In genomic region chr3:150408232-150409124, GRCh38 we compare ENCODE assay signal across 8 cellular contexts. TPM values are rescaled to one million over a fixed set of nuclear protein-coding genes. Genes with fewer than 3 reads are reported as not detected.
DNase-seq lines count a peak whose midpoint lies in the region; ATAC-seq and TF ChIP-seq lines count a peak whose summit lies in the region.

TSC22D2 (plus strand) TSS chr3:150408298; CDS start chr3:150409351, 1,053 bp downstream.

- DNase-seq in EL (peak; percentile 94), RPMI8226 (peak; percentile 99), fibroblast of peridontal ligament (ENCODE audit: extremely low read depth) (peak; percentile 92)
- DNase-seq in activated T-helper 2 cell treated with anti-CD3 and anti-CD28 coated beads, Interferon-gamma antibody, Interleukin-2, Interleukin-4, amounts not matched to agents 10 μg/mL and 5 μg/mL and 100 μg/mL, durations not matched to agents 14 hours and 24 hours and 36 hours (ENCODE audit: low spot score) = peak; percentile 92

- peak within 1 kb of the TSS; percentile 93 for H3K4me3 Mint-ChIP-seq in activated T-helper 2 cell treated with anti-CD3 and anti-CD28 coated beads, Interferon-gamma antibody, Interleukin-2, Interleukin-4, amounts not matched to agents 10 μg/mL and 5 μg/mL and 100 μg/mL, durations not matched to agents 14 hours and 24 hours and 36 hours (ENCODE audit: low read depth)
- peak within 1 kb of the TSS; percentile 79 to 91 (median 88) for H3K4me3 Mint-ChIP-seq in nephron
- H3K4me3 Mint-ChIP-seq in stimulated activated naive CD8-positive, alpha-beta T cell treated with anti-CD3 and anti-CD28 coated beads, Interleukin-15, Interleukin-2, amounts not matched to agents 100 ng/mL and 50 ng/mL, for 24 hours = peak within 1 kb of the TSS; percentile 84

- intact Hi-C loops in activated T-helper 2 cell treated with anti-CD3 and anti-CD28 coated beads, Interferon-gamma antibody, Interleukin-2, Interleukin-4, amounts not matched to agents 10 μg/mL and 5 μg/mL and 100 μg/mL, durations not matched to agents 14 hours and 24 hours and 36 hours (cut with micrococcal nuclease) = loop anchor here (1.0 to 5.0 kb wide), 7 partner anchors 23 to 438 kb away; partner anchors contain the start of genes EIF2A, PFN2, SERP1 and SIAH2

- H2AFZ ChIP-seq in KMS-11 (ENCODE audit: low read depth) = peak within 1 kb of the TSS; percentile 84

- peaks cover 28% of the 10 kb centered on the region for H4K20me1 ChIP-seq in KMS-11 (ENCODE audit: insufficient read depth)

- peaks cover 21% of the 10 kb centered on the region for H3K4me1 ChIP-seq in KMS-11 (ENCODE audit: low read depth, poor library complexity, severe bottlenecking)

- peak within 1 kb of the TSS; percentile 97 for H3K27ac ChIP-seq in KMS-11

- TF ChIP-seq CTCF in KMS-11 (conservative IDR thresholded peaks at IDR 0.05; ENCODE audit: low read depth, low read length) = no peak
- peak in 2 of 3 experiments; percentile 15 to 22 for TF ChIP-seq CTCF in nephron (IDR thresholded peaks at IDR 0.05; ENCODE audit: unreplicated experiment in 3 of 3)

- peak; percentile 66 for ATAC-seq in GM21786 (IDR thresholded peaks at IDR 0.05; ENCODE audit: unreplicated experiment)

- H3K4me2 ChIP-seq in KMS-11 = peak within 1 kb of the TSS; percentile 67

- peaks cover 26% of the 10 kb centered on the region for H3K4me1 Mint-ChIP-seq in activated T-helper 2 cell treated with anti-CD3 and anti-CD28 coated beads, Interferon-gamma antibody, Interleukin-2, Interleukin-4, amounts not matched to agents 10 μg/mL and 5 μg/mL and 100 μg/mL, durations not matched to agents 14 hours and 24 hours and 36 hours (ENCODE audit: low read depth)
- H3K4me1 Mint-ChIP-seq in nephron = peaks cover 25% of the 10 kb centered on the region
- peaks cover 30% of the 10 kb centered on the region for H3K4me1 Mint-ChIP-seq in stimulated activated naive CD8-positive, alpha-beta T cell treated with anti-CD3 and anti-CD28 coated beads, Interleukin-15, Interleukin-2, amounts not matched to agents 100 ng/mL and 50 ng/mL, for 24 hours (ENCODE audit: low read depth)

- peak within 1 kb of the TSS; percentile 90 for H3K27ac Mint-ChIP-seq in activated T-helper 2 cell treated with anti-CD3 and anti-CD28 coated beads, Interferon-gamma antibody, Interleukin-2, Interleukin-4, amounts not matched to agents 10 μg/mL and 5 μg/mL and 100 μg/mL, durations not matched to agents 14 hours and 24 hours and 36 hours
- peak within 1 kb of the TSS; percentile 99 to 100 (median 100) for H3K27ac Mint-ChIP-seq in nephron
- peak within 1 kb of the TSS; percentile 99 for H3K27ac Mint-ChIP-seq in stimulated activated naive CD8-positive, alpha-beta T cell treated with anti-CD3 and anti-CD28 coated beads, Interleukin-15, Interleukin-2, amounts not matched to agents 100 ng/mL and 50 ng/mL, for 24 hours

- H3K27me3 ChIP-seq in KMS-11 (ENCODE audit: insufficient read depth, low read depth) = no peaks in the 10 kb centered on the region

- H3K9me3 Mint-ChIP-seq in activated T-helper 2 cell treated with anti-CD3 and anti-CD28 coated beads, Interferon-gamma antibody, Interleukin-2, Interleukin-4, amounts not matched to agents 10 μg/mL and 5 μg/mL and 100 μg/mL, durations not matched to agents 14 hours and 24 hours and 36 hours = no peaks in the 10 kb centered on the region
- no peaks in the 10 kb centered on the region for H3K9me3 Mint-ChIP-seq in nephron
- no peaks in the 10 kb centered on the region for H3K9me3 Mint-ChIP-seq in stimulated activated naive CD8-positive, alpha-beta T cell treated with anti-CD3 and anti-CD28 coated beads, Interleukin-15, Interleukin-2, amounts not matched to agents 100 ng/mL and 50 ng/mL, for 24 hours

- peak within 1 kb of the TSS; percentile 85 for H3K9ac ChIP-seq in KMS-11

- H3K27me3 Mint-ChIP-seq in activated T-helper 2 cell treated with anti-CD3 and anti-CD28 coated beads, Interferon-gamma antibody, Interleukin-2, Interleukin-4, amounts not matched to agents 10 μg/mL and 5 μg/mL and 100 μg/mL, durations not matched to agents 14 hours and 24 hours and 36 hours (ENCODE audit: low read depth) = peaks cover 7% of the 10 kb centered on the region
- H3K27me3 Mint-ChIP-seq in nephron (ENCODE audit: low read depth) = no peaks in the 10 kb centered on the region
- no peaks in the 10 kb centered on the region for H3K27me3 Mint-ChIP-seq in stimulated activated naive CD8-positive, alpha-beta T cell treated with anti-CD3 and anti-CD28 coated beads, Interleukin-15, Interleukin-2, amounts not matched to agents 100 ng/mL and 50 ng/mL, for 24 hours

- H3K36me3 Mint-ChIP-seq in activated T-helper 2 cell treated with anti-CD3 and anti-CD28 coated beads, Interferon-gamma antibody, Interleukin-2, Interleukin-4, amounts not matched to agents 10 μg/mL and 5 μg/mL and 100 μg/mL, durations not matched to agents 14 hours and 24 hours and 36 hours (ENCODE audit: low read depth) = peaks cover 28% of the 10 kb centered on the region
- H3K36me3 Mint-ChIP-seq in nephron (ENCODE audit: low read depth) = peaks cover 20% of the 10 kb centered on the region
- peaks cover 26% of the 10 kb centered on the region for H3K36me3 Mint-ChIP-seq in stimulated activated naive CD8-positive, alpha-beta T cell treated with anti-CD3 and anti-CD28 coated beads, Interleukin-15, Interleukin-2, amounts not matched to agents 100 ng/mL and 50 ng/mL, for 24 hours (ENCODE audit: low read depth)

- H3K4me3 ChIP-seq in KMS-11 (IDR thresholded peaks at IDR 0.05; ENCODE audit: insufficient read depth, low read depth, low read length) = peak within 1 kb of the TSS; percentile 86

- peaks cover 46% of the 10 kb centered on the region for H3K79me2 ChIP-seq in KMS-11 (ENCODE audit: insufficient read depth, low read depth)

- H3K36me3 ChIP-seq in KMS-11 (ENCODE audit: insufficient read depth) = no peaks in the 10 kb centered on the region

RNA-seq across cellular contexts. Expression of gene TSC22D2, which starts in this region (rescaled TPM):
- total RNA-seq in activated T-helper 2 cell treated with anti-CD3 and anti-CD28 coated beads, Interferon-gamma antibody, Interleukin-2, Interleukin-4, amounts not matched to agents 10 μg/mL and 5 μg/mL and 100 μg/mL, durations not matched to agents 14 hours and 24 hours and 36 hours = 20.3 and 21.3 TPM in 2 replicates

Comparison
In these comparisons a context has a peak if more than half of its experiments do, and no peak if none do; other contexts are left out.
1. Peak in every context shown above with its lines: DNase-seq, ATAC-seq, H3K4me3 ChIP-seq and H3K27ac ChIP-seq.